Comparison of ENCODE assay signal across 10 cellular contexts in the genomic region with DNA sequence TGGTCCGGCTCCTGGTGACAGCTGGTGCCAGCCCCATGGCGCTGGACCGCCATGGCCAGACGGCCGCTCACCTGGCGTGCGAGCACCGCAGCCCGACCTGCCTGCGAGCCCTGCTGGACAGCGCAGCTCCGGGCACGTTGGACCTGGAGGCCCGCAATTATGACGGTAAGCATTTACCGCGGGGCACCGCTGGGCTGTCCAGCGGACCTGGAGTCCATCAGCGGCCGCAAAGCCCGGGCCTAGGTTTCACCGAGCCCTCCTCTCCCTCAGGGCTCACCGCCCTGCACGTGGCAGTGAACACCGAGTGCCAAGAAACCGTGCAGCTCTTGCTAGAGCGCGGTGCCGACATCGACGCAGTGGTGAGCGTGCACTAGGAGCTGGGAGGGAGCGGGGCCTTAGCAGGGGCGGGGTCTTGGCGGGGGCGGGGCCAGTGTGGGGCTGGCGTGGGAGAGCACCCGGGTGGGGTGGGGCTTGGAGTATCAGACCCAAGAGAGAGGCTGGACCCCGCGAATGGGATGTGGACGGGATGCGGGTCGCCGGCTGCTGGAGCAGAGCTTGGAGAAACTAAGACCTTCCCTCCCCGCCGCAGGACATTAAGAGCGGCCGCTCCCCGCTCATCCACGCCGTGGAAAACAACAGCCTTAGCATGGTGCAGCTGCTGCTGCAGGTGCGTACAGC. TPM values are rescaled to one million over a fixed set of nuclear protein-coding genes. Genes with fewer than 3 reads are reported as not detected.
DNase-seq lines count a peak whose midpoint lies in the region; ATAC-seq and TF ChIP-seq lines count a peak whose summit lies in the region.
"Had no signal": no experiment of that assay in that cellular context is flagged by ENCODE, and none has a peak within 500 bp of the region (broad histone marks: within the 10 kb centered on the region; RNA-seq: fewer than 3 reads in every experiment).

No MANE protein-coding gene starts in this region.

- H3K4me3 ChIP-seq in fibroblast of pulmonary artery (replicated peaks; ENCODE audit: low read depth, low read length): peak overlapping the region; percentile 47
- H3K4me3 ChIP-seq in naive thymus-derived CD4-positive, alpha-beta T cell (ENCODE audit: low read length): no peak overlapping the region
- H3K4me3 ChIP-seq: PC-9 had no signal

- DNase-seq in T-helper 17 cell: no peak
- peak; percentile 77 for DNase-seq in fibroblast of pulmonary artery (ENCODE audit: low read depth)
- DNase-seq in naive thymus-derived CD4-positive, alpha-beta T cell: no peak
- no peak for DNase-seq in type B pancreatic cell (ENCODE audit: extremely low spot score, unreplicated experiment)
- DNase-seq in H4 (ENCODE audit: low spot score): no peak
- no peak for DNase-seq in NCI-H524 (lab: John Stamatoyannopoulos, UW)
- no peak for DNase-seq in NCI-H345 treated with DMSO at 0.1 percent for 48 hours (lab: John Stamatoyannopoulos, UW; ENCODE audit: unreplicated experiment)
- DNase-seq: activated T-cell treated with anti-CD3 and anti-CD28 coated beads, Interleukin-2, amount 50 U/mL, for 48 hours; PC-9 had no signal

- H3K4me3 Mint-ChIP-seq in T-helper 17 cell (no peak overlapping the region), type B pancreatic cell (peak overlapping the region; percentile 87)
- H3K4me3 Mint-ChIP-seq in naive thymus-derived CD4-positive, alpha-beta T cell: no peak overlapping the region

- no peaks in the 10 kb centered on the region for H3K27me3 ChIP-seq in naive thymus-derived CD4-positive, alpha-beta T cell (ENCODE audit: control insufficient read depth in 2 of 2, insufficient read depth in 2 of 2, low read length in 2 of 2)

- H3K36me3 ChIP-seq in naive thymus-derived CD4-positive, alpha-beta T cell (ENCODE audit: control insufficient read depth in 2 of 3, insufficient read depth in 3 of 3, low read length in 3 of 3): peaks cover 0 to 42% (median 6%) of the 10 kb centered on the region in 3 experiments

- intact Hi-C loops in naive thymus-derived CD4-positive, alpha-beta T cell (cut with micrococcal nuclease): no loop called here

- peaks cover 5% of the 10 kb centered on the region for H3K36me3 Mint-ChIP-seq in T-helper 17 cell (ENCODE audit: low read depth)
- peaks cover 0 to 56% (median 16%) of the 10 kb centered on the region in 5 donors for H3K36me3 Mint-ChIP-seq in naive thymus-derived CD4-positive, alpha-beta T cell
- peaks cover 10% of the 10 kb centered on the region for H3K36me3 Mint-ChIP-seq in type B pancreatic cell

- H3K4me1 ChIP-seq in naive thymus-derived CD4-positive, alpha-beta T cell (ENCODE audit: control insufficient read depth in 2 of 2, insufficient read depth in 2 of 2, low read length in 2 of 2): peaks cover 32 to 37% of the 10 kb centered on the region in 2 donors

- peak overlapping the region; percentile 97 for H3K27ac ChIP-seq in naive thymus-derived CD4-positive, alpha-beta T cell (ENCODE audit: low read depth, low read length)
- H3K27ac ChIP-seq: PC-9 had no signal

- CTCF ChIA-PET in naive thymus-derived CD4-positive, alpha-beta T cell (lab: Charles Lee): no interaction called here

- ATAC-seq in T-helper 17 cell: no peak
- no peak for ATAC-seq in naive thymus-derived CD4-positive, alpha-beta T cell
- ATAC-seq in GM21381 (IDR thresholded peaks at IDR 0.05; ENCODE audit: unreplicated experiment): no peak

- H3K27ac Mint-ChIP-seq in T-helper 17 cell (peak overlapping the region; percentile 59), type B pancreatic cell (peak overlapping the region; percentile 82)
- peak overlapping the region in 6 of 9 donors; percentile 9 to 99 (median 60) for H3K27ac Mint-ChIP-seq in naive thymus-derived CD4-positive, alpha-beta T cell

- H3K4me1 Mint-ChIP-seq in T-helper 17 cell: peaks cover 37% of the 10 kb centered on the region
- peaks cover 22 to 64% (median 50%) of the 10 kb centered on the region in 7 donors for H3K4me1 Mint-ChIP-seq in naive thymus-derived CD4-positive, alpha-beta T cell
- peaks cover 35% of the 10 kb centered on the region for H3K4me1 Mint-ChIP-seq in type B pancreatic cell (ENCODE audit: unreplicated experiment)

- H3K27me3 Mint-ChIP-seq in T-helper 17 cell (no peaks in the 10 kb centered on the region), type B pancreatic cell (peaks cover 34% of the 10 kb centered on the region)
- peaks cover 0 to 3% (median 0%) of the 10 kb centered on the region in 5 donors for H3K27me3 Mint-ChIP-seq in naive thymus-derived CD4-positive, alpha-beta T cell

- TF ChIP-seq CTCF in fibroblast of pulmonary artery (IDR thresholded peaks at IDR 0.05; ENCODE audit: low read length, missing control alignments) (no peak), type B pancreatic cell (conservative IDR thresholded peaks at IDR 0.05) (no peak)

- peaks cover 0 to 1% (median 0%) of the 10 kb centered on the region in 11 donors for H3K9me3 Mint-ChIP-seq in naive thymus-derived CD4-positive, alpha-beta T cell
- no peaks in the 10 kb centered on the region for H3K9me3 Mint-ChIP-seq in type B pancreatic cell

- H3K9me3 ChIP-seq in T-helper 17 cell (ENCODE audit: control insufficient read depth, low read length, poor library complexity, severe bottlenecking): no peaks in the 10 kb centered on the region
- H3K9me3 ChIP-seq in naive thymus-derived CD4-positive, alpha-beta T cell (ENCODE audit: control insufficient read depth in 2 of 3, low read length in 3 of 3): no peaks in the 10 kb centered on the region

- POLR2A ChIA-PET in naive thymus-derived CD4-positive, alpha-beta T cell (lab: Charles Lee): interaction anchor here (1.2 to 1.3 kb wide), 2 partner anchors 9 to 13 kb away, joined by 4 read pairs; no protein-coding TSS in a partner anchor

RNA-seq across cellular contexts. Expression of gene BCL3, which starts 8.7 kb away (rescaled TPM):
- total RNA-seq in T-helper 17 cell: 100 to 1,000 TPM; 149 to 168 TPM
- 100 to 1,000 TPM in 1 of 5 experiments, 10 to 100 TPM in 4; 10.2 to 107 (median 94.2) TPM for total RNA-seq in naive thymus-derived CD4-positive, alpha-beta T cell
- 1 to 10 TPM; 3.3 to 8.9 TPM for polyA plus RNA-seq in naive thymus-derived CD4-positive, alpha-beta T cell
- total RNA-seq in type B pancreatic cell (ENCODE audit: low replicate concordance): 18.9 and 41.2 TPM in 2 replicates
- total RNA-seq in H4 (2014; rRNA removed; shearing (Covaris generic)): 7.8 and 11.6 TPM in 2 replicates

RNA-seq across cellular contexts. Expression of gene CBLC, which starts 20.5 kb away (rescaled TPM):
- not detected for total RNA-seq in T-helper 17 cell
- total RNA-seq in naive thymus-derived CD4-positive, alpha-beta T cell: not detected
- polyA plus RNA-seq in naive thymus-derived CD4-positive, alpha-beta T cell: not detected
- 13.9 and 37.7 TPM in 2 replicates for total RNA-seq in type B pancreatic cell (ENCODE audit: low replicate concordance)
- not detected in 2 replicates for total RNA-seq in H4 (2014; rRNA removed; shearing (Covaris generic))

RNA-seq across cellular contexts. Expression of gene BCAM, which starts 51.7 kb away (rescaled TPM):
- total RNA-seq in T-helper 17 cell: not detected
- total RNA-seq in naive thymus-derived CD4-positive, alpha-beta T cell: under 1 TPM in 1 of 5 experiments, not detected in 4; 0.42 TPM
- polyA plus RNA-seq in naive thymus-derived CD4-positive, alpha-beta T cell: not detected
- 105 and 124 TPM in 2 replicates for total RNA-seq in type B pancreatic cell (ENCODE audit: low replicate concordance)
- 5.8 and 6.2 TPM in 2 replicates for total RNA-seq in H4 (2014; rRNA removed; shearing (Covaris generic))

RNA-seq across cellular contexts. Expression of gene CEACAM16, which starts 58.2 kb away (rescaled TPM):
- total RNA-seq in T-helper 17 cell (not detected), type B pancreatic cell (ENCODE audit: low replicate concordance) (not detected in 2 replicates)
- not detected for total RNA-seq in naive thymus-derived CD4-positive, alpha-beta T cell
- polyA plus RNA-seq in naive thymus-derived CD4-positive, alpha-beta T cell: not detected
- not detected in 2 replicates for total RNA-seq in H4 (2014; rRNA removed; shearing (Covaris generic))
- total RNA-seq: PC-9 had no signal

Comparison
In these comparisons a context has a peak if more than half of its experiments do, and no peak if none do; other contexts are left out.
1. RNA of gene CBLC, which starts 20.5 kb away (total RNA-seq): 13.9 to 37.7 TPM in type B pancreatic cell; not detected in T-helper 17 cell, not detected in naive thymus-derived CD4-positive, alpha-beta T cell and not detected in H4; every median in the first group is over 10 times any median in the second.
2. RNA of gene BCAM, which starts 51.7 kb away (total RNA-seq): 105 to 124 TPM in type B pancreatic cell; 5.8 to 6.2 TPM in H4, not detected in T-helper 17 cell and 0.42 TPM in naive thymus-derived CD4-positive, alpha-beta T cell; every median in the first group is over 10 times any median in the second.
3. Peak in every context shown above with its lines, with median percentiles within 50 percentile points of each other: H3K27ac Mint-ChIP-seq.